16 cellular contexts compared by ENCODE assay signal in the genomic region with DNA sequence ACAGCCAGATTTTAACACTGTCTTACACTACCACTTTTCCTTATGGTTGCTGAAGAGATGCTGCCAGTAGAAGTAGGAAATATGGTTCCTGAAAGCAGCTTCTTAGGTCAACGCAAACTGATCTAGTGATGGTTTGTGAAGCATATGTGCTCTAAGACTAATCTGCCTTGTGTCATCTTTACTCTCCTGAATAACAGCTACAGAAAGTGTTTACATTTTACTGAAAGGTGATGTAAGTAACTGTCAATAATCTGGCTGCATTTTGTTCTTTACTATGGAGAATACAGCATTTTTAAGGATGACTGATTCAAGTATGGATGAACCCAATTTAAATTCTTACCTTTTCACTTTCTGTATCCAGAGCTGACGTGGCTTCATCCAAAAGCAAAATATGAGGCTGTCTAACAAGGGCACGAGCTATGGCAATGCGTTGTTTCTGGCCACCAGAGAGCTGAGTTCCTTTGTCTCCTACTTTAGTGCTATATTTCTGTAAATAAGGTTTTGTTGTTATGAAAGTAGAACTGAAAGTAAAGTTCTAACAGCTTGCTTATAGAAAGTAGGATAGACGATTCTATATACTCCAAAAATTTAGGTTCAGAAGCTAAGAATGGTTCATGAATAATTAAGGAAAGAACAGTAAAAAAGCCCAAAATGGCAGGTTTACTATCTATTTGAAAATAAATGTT. TPM values are rescaled to one million over a fixed set of nuclear protein-coding genes. Genes with fewer than 3 reads are reported as not detected.
A peak's percentile ranks its signal among the peaks of the same experiment; 100 is the strongest.
DNase-seq lines count a peak whose midpoint lies in the region; ATAC-seq and TF ChIP-seq lines count a peak whose summit lies in the region.
"Had no signal": no experiment of that assay in that cellular context is flagged by ENCODE, and none has a peak within 500 bp of the region (broad histone marks: within the 10 kb centered on the region; RNA-seq: fewer than 3 reads in every experiment).

No MANE protein-coding gene starts in this region.

- TF ChIP-seq EP300 in SK-N-SH (IDR thresholded peaks at IDR 0.05; ENCODE audit: borderline replicate concordance in 1 of 2, low read depth in 1 of 2, low read length in 1 of 2), result no peak

- peak overlapping the region; percentile 10 for H3K27ac Mint-ChIP-seq in MCF 10A (ENCODE audit: low read depth, unreplicated experiment)
- H3K27ac Mint-ChIP-seq: activated naive CD4-positive, alpha-beta T cell treated with anti-CD3 and anti-CD28 coated beads, Interleukin-2, amount 10 ng/mL, durations not matched to agents 7 days and 5 days had no signal

- CTCF ChIA-PET in MCF 10A (lab: Yijun Ruan, JAX) (interaction anchor here (0.5 to 4.4 kb wide), 36 partner anchors 10 to 1474 kb away, joined by 3 to 53 read pairs (median 4); partner anchors contain the start of genes ABCB1, DBF4 and SLC25A40), mammary epithelial cell (lab: Charles Lee; ENCODE audit: low non-redundant PET) (interaction anchor here (0.6 to 1.0 kb wide), 3 partner anchors 119 to 380 kb away, joined by 3 to 9 read pairs (median 7); partner anchors contain the start of gene DBF4), PC-9 (lab: Charles Lee) (interaction anchor here (0.7 to 1.5 kb wide), 4 partner anchors 381 to 664 kb away, joined by 3 to 7 read pairs (median 3); no protein-coding TSS in a partner anchor), SK-N-SH (lab: Yijun Ruan, JAX) (interaction anchor here (0.6 to 4.4 kb wide), 38 partner anchors 8 to 664 kb away, joined by 3 to 34 read pairs (median 4); partner anchors contain the start of genes ABCB1, RUNDC3B and SLC25A40)

- no peaks in the 10 kb centered on the region for H3K79me2 ChIP-seq in mammary epithelial cell (ENCODE audit: insufficient read depth, low read length)
- no peaks in the 10 kb centered on the region for H3K79me2 ChIP-seq in PC-9 (ENCODE audit: low read depth)
- H3K79me2 ChIP-seq in SK-N-SH (ENCODE audit: insufficient read depth), result no peaks in the 10 kb centered on the region

- dilution Hi-C loops in mammary epithelial cell (cut with HindIII; ENCODE audit: low sequenced_read_pairs), result no loop called here

- H3K27me3 ChIP-seq in mammary epithelial cell (ENCODE audit: insufficient read depth, low read length), result peaks cover 2% of the 10 kb centered on the region
- H3K27me3 ChIP-seq in PC-9 (ENCODE audit: insufficient read depth, low read depth), result no peaks in the 10 kb centered on the region
- no peaks in the 10 kb centered on the region for H3K27me3 ChIP-seq in SK-N-SH (ENCODE audit: insufficient read depth)
- H3K27me3 ChIP-seq: pancreas had no signal

- H3K4me1 ChIP-seq in mammary epithelial cell (ENCODE audit: insufficient read depth, low read length) (no peaks in the 10 kb centered on the region), PC-9 (replicated peaks; ENCODE audit: insufficient read depth) (no peaks in the 10 kb centered on the region), SK-N-SH (ENCODE audit: control insufficient read depth in 1 of 2, insufficient read depth in 2 of 2, low read depth in 1 of 2, low read length in 1 of 2) (peaks cover 0 to 9% of the 10 kb centered on the region in 2 experiments; a peak in 2 of 4 replicates)
- H3K4me1 ChIP-seq: pancreas had no signal

- no peak for TF ChIP-seq RAD21 in SK-N-SH (IDR thresholded peaks at IDR 0.05; ENCODE audit: low read length)

- no peaks in the 10 kb centered on the region for H4K20me1 ChIP-seq in mammary epithelial cell (ENCODE audit: insufficient read depth, low read length)
- no peaks in the 10 kb centered on the region for H4K20me1 ChIP-seq in PC-9 (ENCODE audit: insufficient read depth)
- no peaks in the 10 kb centered on the region for H4K20me1 ChIP-seq in SK-N-SH (ENCODE audit: insufficient read depth)

- BruUV-seq in MCF 10A (replicated peaks; lab: Mats Ljungman, UMichigan) (TSS peak; percentile 92), mammary epithelial cell (replicated peaks; lab: Mats Ljungman, UMichigan) (no TSS peak), PC-9 (replicated peaks; lab: Mats Ljungman, UMichigan) (no TSS peak)

- H3K27me3 Mint-ChIP-seq in MCF 10A (ENCODE audit: insufficient read depth, unreplicated experiment), result peaks cover 8% of the 10 kb centered on the region
- H3K27me3 Mint-ChIP-seq: activated naive CD4-positive, alpha-beta T cell treated with anti-CD3 and anti-CD28 coated beads, Interleukin-2, amount 10 ng/mL, durations not matched to agents 7 days and 5 days had no signal

- H3K4me2 ChIP-seq in mammary epithelial cell (ENCODE audit: insufficient read depth, low read depth, low read length), result no peak overlapping the region
- H3K4me2 ChIP-seq in PC-9, result no peak overlapping the region
- H3K4me2 ChIP-seq in SK-N-SH, result no peak overlapping the region

- H3K36me3 Mint-ChIP-seq in MCF 10A (ENCODE audit: insufficient read depth, unreplicated experiment), result no peaks in the 10 kb centered on the region
- H3K36me3 Mint-ChIP-seq: activated naive CD4-positive, alpha-beta T cell treated with anti-CD3 and anti-CD28 coated beads, Interleukin-2, amount 10 ng/mL, durations not matched to agents 7 days and 5 days had no signal

- H3F3A ChIP-seq in PC-9 (ENCODE audit: insufficient read depth, low read depth), result no peaks in the 10 kb centered on the region
- no peaks in the 10 kb centered on the region for H3F3A ChIP-seq in SK-N-SH (replicated peaks; ENCODE audit: insufficient read depth)

- POLR2A ChIA-PET in MCF 10A (lab: Yijun Ruan, JAX), result interaction anchor here (0.7 to 1.6 kb wide), 6 partner anchors 127 to 606 kb away, joined by 3 to 5 read pairs (median 3); no protein-coding TSS in a partner anchor
- POLR2A ChIA-PET in PC-9 (lab: Charles Lee; ENCODE audit: unreplicated experiment), result interaction anchor here (0.8 kb wide), 1 partner anchor 672 kb away, joined by 11 read pairs; no protein-coding TSS in a partner anchor
- POLR2A ChIA-PET in SK-N-SH (lab: Yijun Ruan, JAX), result interaction anchor here (1.1 kb wide), 1 partner anchor 95 kb away, joined by 3 read pairs; the partner anchor contains the start of gene ABCB1

- H3K4me3 ChIP-seq in mammary epithelial cell (replicated peaks in 1 of 3; ENCODE audit: insufficient read depth in 1 of 3, low read depth in 2 of 3, low read length in 3 of 3) (no peak overlapping the region), PC-9 (no peak overlapping the region), SK-N-SH (ENCODE audit: low read depth in 2 of 2, low read length in 1 of 2) (no peak overlapping the region)
- H3K4me3 ChIP-seq: pancreas had no signal

- H3K9me3 Mint-ChIP-seq in MCF 10A (ENCODE audit: unreplicated experiment), result no peaks in the 10 kb centered on the region
- H3K9me3 Mint-ChIP-seq: activated naive CD4-positive, alpha-beta T cell treated with anti-CD3 and anti-CD28 coated beads, Interleukin-2, amount 10 ng/mL, durations not matched to agents 7 days and 5 days; CD8-positive, alpha-beta memory T cell had no signal

- peak; percentile 57 for ATAC-seq in HG02885 (IDR thresholded peaks at IDR 0.05; ENCODE audit: poor library complexity, unreplicated experiment)
- ATAC-seq: activated CD4-positive, CD25-positive, alpha-beta regulatory T cell treated with anti-CD3 and anti-CD28 coated beads, Interleukin-2, amount 50 U/mL, for 24 hours had no signal

- no peak for DNase-seq in MCF 10A (ENCODE audit: unreplicated experiment)
- DNase-seq in mammary epithelial cell, result no peak
- no peak for DNase-seq in PC-9
- no peak for DNase-seq in T-helper 2 cell
- no peak for DNase-seq in SK-N-SH
- no peak for DNase-seq in midbrain (lab: John Stamatoyannopoulos, UW)
- no peak for DNase-seq in NCI-H1092 (lab: John Stamatoyannopoulos, UW)
- DNase-seq: activated naive CD4-positive, alpha-beta T cell treated with anti-CD3 and anti-CD28 coated beads, Interleukin-2, amount 10 ng/mL, durations not matched to agents 7 days and 5 days; CD8-positive, alpha-beta memory T cell; left colon; NCI-H2107; pancreas; SHP77 had no signal

- TF ChIP-seq CTCF in MCF 10A (IDR thresholded peaks at IDR 0.05; ENCODE audit: unreplicated experiment) (no peak), mammary epithelial cell (conservative IDR thresholded peaks at IDR 0.05 in 1 of 2, IDR thresholded peaks at IDR 0.05 in 1 of 2; ENCODE audit: extremely low read depth in 1 of 2, insufficient read depth in 1 of 2, low read depth in 1 of 2, low read length in 2 of 2) (no peak), PC-9 (conservative IDR thresholded peaks at IDR 0.05) (no peak), SK-N-SH (IDR thresholded peaks at IDR 0.05) (no peak)

- no peak overlapping the region for H3K27ac ChIP-seq in mammary epithelial cell (ENCODE audit: insufficient read depth, low read depth, low read length)
- no peak overlapping the region for H3K27ac ChIP-seq in PC-9
- H3K27ac ChIP-seq in SK-N-SH (ENCODE audit: low read depth in 2 of 2, low read length in 1 of 2), result no peak overlapping the region
- H3K27ac ChIP-seq: pancreas had no signal

- H2AFZ ChIP-seq in mammary epithelial cell (ENCODE audit: low read depth, low read length) (no peak overlapping the region), PC-9 (0 out of 2 replicates have a peak overlapping the region, but pooled peaks have one; percentile 4), SK-N-SH (ENCODE audit: low read depth) (no peak overlapping the region)

- no peaks in the 10 kb centered on the region for H3K9me3 ChIP-seq in mammary epithelial cell (replicated peaks; ENCODE audit: insufficient read depth, low read length)
- H3K9me3 ChIP-seq in PC-9 (ENCODE audit: insufficient read depth, low read depth), result no peaks in the 10 kb centered on the region
- no peaks in the 10 kb centered on the region; the same call in 1 of the 2 replicates for H3K9me3 ChIP-seq in SK-N-SH
- H3K9me3 ChIP-seq: pancreas had no signal

- 52% methylated on average over 5 of the region's 5 CpGs for WGBS in mammary epithelial cell (ENCODE audit: low coverage, missing lambda C conversion rate)
- 54% methylated on average over 5 of the region's 5 CpGs for WGBS in SK-N-SH (ENCODE audit: low lambda C conversion rate)

- H3K9ac ChIP-seq in mammary epithelial cell (ENCODE audit: insufficient read depth, low read length), result no peak overlapping the region
- H3K9ac ChIP-seq in SK-N-SH, result no peak overlapping the region

- H3K4me3 Mint-ChIP-seq in MCF 10A (ENCODE audit: unreplicated experiment), result no peak overlapping the region
- H3K4me3 Mint-ChIP-seq: activated naive CD4-positive, alpha-beta T cell treated with anti-CD3 and anti-CD28 coated beads, Interleukin-2, amount 10 ng/mL, durations not matched to agents 7 days and 5 days; CD8-positive, alpha-beta memory T cell had no signal

- intact Hi-C loops in MCF 10A (cut with micrococcal nuclease) (loop anchor here (1.0 to 5.0 kb wide), 5 partner anchors 59 to 665 kb away; no protein-coding TSS in a partner anchor), mammary epithelial cell (cut with micrococcal nuclease) (loop anchor here (1.0 to 5.0 kb wide), 6 partner anchors 102 to 605 kb away; no protein-coding TSS in a partner anchor), PC-9 (cut with micrococcal nuclease; ENCODE audit: unreplicated experiment) (loop anchor here (1.0 to 10.0 kb wide), 6 partner anchors 57 to 606 kb away; partner anchors contain the start of gene RUNDC3B)

- H3K9me2 ChIP-seq in PC-9 (ENCODE audit: insufficient read depth) (no peaks in the 10 kb centered on the region), SK-N-SH (no peaks in the 10 kb centered on the region)

- in situ Hi-C loops in mammary epithelial cell (cut with MboI; ENCODE audit: low sequenced_read_pairs in 2 of 2), result loop anchor here (10.0 to 25.0 kb wide), 3 partner anchors 379 to 607 kb away; partner anchors contain the start of genes DBF4 (in 1 of the 2) and SLC25A40 (in 1 of the 2)

- no peaks in the 10 kb centered on the region for H3K4me1 Mint-ChIP-seq in MCF 10A (ENCODE audit: insufficient read depth, unreplicated experiment)

- no peaks in the 10 kb centered on the region for H3K36me3 ChIP-seq in mammary epithelial cell (ENCODE audit: insufficient read depth, low read length)
- no peaks in the 10 kb centered on the region for H3K36me3 ChIP-seq in PC-9 (ENCODE audit: low read depth)
- H3K36me3 ChIP-seq in SK-N-SH (replicated peaks in 1 of 2; ENCODE audit: control insufficient read depth in 1 of 2, insufficient read depth in 2 of 2, low read length in 1 of 2), result peaks cover 0 to 24% of the 10 kb centered on the region in 2 experiments
- H3K36me3 ChIP-seq: pancreas had no signal

RNA-seq across cellular contexts. Expression of gene ABCB4, which starts 30.2 kb away (rescaled TPM):
- total RNA-seq in MCF 10A (2022) (not detected in 2 replicates), mammary epithelial cell (not detected), PC-9 (2021) (not detected in 2 replicates)
- polyA plus RNA-seq in mammary epithelial cell (0.06 TPM), SK-N-SH (2012; rRNA removed) (0.18 and 0.42 TPM in 2 replicates)
- not detected for polyA minus RNA-seq in mammary epithelial cell
- 0.01 and 0.07 TPM in 2 replicates for polyA plus RNA-seq in SK-N-SH (2012; cell fraction: cytosol; rRNA removed)
- 0.05 and 0.06 TPM in 2 replicates for polyA plus RNA-seq in SK-N-SH (2012; cell fraction: nucleus; rRNA removed)
- total RNA-seq: T-helper 2 cell treated with Interferon-gamma antibody and Interleukin-4, amounts not matched to agents 100 ng/mL and 5 ng/mL, for 36 hours had no signal
- polyA plus RNA-seq: CD8-positive, alpha-beta memory T cell had no signal
